Comparison of ENCODE assay signal across 8 cellular contexts in genomic region chr10:89861584-89862287, GRCh38.
DNase-seq lines count a peak whose midpoint lies in the region; ATAC-seq, FAIRE-seq and TF ChIP-seq lines count a peak whose summit lies in the region.

No MANE protein-coding gene starts in this region.

- no peaks in the 10 kb centered on the region for H3K9me3 Mint-ChIP-seq in activated CD4-positive, alpha-beta memory T cell treated with anti-CD3 and anti-CD28 coated beads, Interleukin-2, amount 10 ng/mL, durations not matched to agents 7 days and 5 days

- no peak overlapping the region for H3K4me3 Mint-ChIP-seq in activated CD4-positive, alpha-beta memory T cell treated with anti-CD3 and anti-CD28 coated beads, Interleukin-2, amount 10 ng/mL, durations not matched to agents 7 days and 5 days

- 57 to 71% methylated on average over 1 of the region's 3 CpGs for WGBS in mesodermal cell (ENCODE audit: insufficient coverage in 2 of 2), 2 experiments

- H3K4me1 ChIP-seq in mesodermal cell (ENCODE audit: control insufficient read depth, insufficient read depth, low read length, poor library complexity, severe bottlenecking) = peaks cover 11% of the 10 kb centered on the region

- H3K36me3 Mint-ChIP-seq in activated CD4-positive, alpha-beta memory T cell treated with anti-CD3 and anti-CD28 coated beads, Interleukin-2, amount 10 ng/mL, durations not matched to agents 7 days and 5 days (ENCODE audit: low read depth) = no peaks in the 10 kb centered on the region

- H3K4me1 Mint-ChIP-seq in activated CD4-positive, alpha-beta memory T cell treated with anti-CD3 and anti-CD28 coated beads, Interleukin-2, amount 10 ng/mL, durations not matched to agents 7 days and 5 days = peaks cover 20% of the 10 kb centered on the region

- no peak overlapping the region for H3K4me3 ChIP-seq in mesodermal cell (ENCODE audit: extremely low read depth, insufficient read depth, low read length, poor library complexity, severe bottlenecking)

- no peaks in the 10 kb centered on the region for H3K36me3 ChIP-seq in mesodermal cell (ENCODE audit: control insufficient read depth, insufficient read depth, low read length)

- peak overlapping the region; percentile 21 for H3K27ac Mint-ChIP-seq in activated CD4-positive, alpha-beta memory T cell treated with anti-CD3 and anti-CD28 coated beads, Interleukin-2, amount 10 ng/mL, durations not matched to agents 7 days and 5 days

- CTCF ChIA-PET in activated CD4-positive, alpha-beta memory T cell treated with anti-CD3 and anti-CD28 coated beads, Interleukin-2, amount 10 ng/mL, durations not matched to agents 7 days and 5 days (lab: Charles Lee) = no interaction called here

- H3K27me3 Mint-ChIP-seq in activated CD4-positive, alpha-beta memory T cell treated with anti-CD3 and anti-CD28 coated beads, Interleukin-2, amount 10 ng/mL, durations not matched to agents 7 days and 5 days = no peaks in the 10 kb centered on the region

- peak; percentile 64 for FAIRE-seq in D721Med (lab: Jason Lieb, UNC)

- TF ChIP-seq CTCF in D721Med (IDR thresholded peaks at IDR 0.05; ENCODE audit: insufficient read depth, missing control alignments) = no peak

- ATAC-seq in HG03103 (IDR thresholded peaks at IDR 0.05; ENCODE audit: low read depth, unreplicated experiment) = peak; percentile 43

- H3K27ac ChIP-seq in mesodermal cell (ENCODE audit: low read depth, low read length, severe bottlenecking) = peak overlapping the region; percentile 78

- POLR2A ChIA-PET in activated CD4-positive, alpha-beta memory T cell treated with anti-CD3 and anti-CD28 coated beads, Interleukin-2, amount 10 ng/mL, durations not matched to agents 7 days and 5 days (lab: Charles Lee) = interaction anchor here (0.9 to 1.4 kb wide), 2 partner anchors 10 to 25 kb away, joined by 4 read pairs; no protein-coding TSS in a partner anchor

- DNase-seq in D721Med (ENCODE audit: insufficient read length, low spot score) (no peak), NCI-H526 (lab: John Stamatoyannopoulos, UW) (no peak), C1 segment of cervical spinal cord (lab: John Stamatoyannopoulos, UW) (no peak), ecto neural progenitor cell (ENCODE audit: low spot score) (no peak), hippocampal formation (lab: John Stamatoyannopoulos, UW) (no peak)
- DNase-seq in activated CD4-positive, alpha-beta memory T cell treated with anti-CD3 and anti-CD28 coated beads, Interleukin-2, amount 10 ng/mL, durations not matched to agents 7 days and 5 days = peak; percentile 21

- H3K9me3 ChIP-seq in mesodermal cell (ENCODE audit: control insufficient read depth, low read length) = no peaks in the 10 kb centered on the region
